ENCODE assay signal across 16 cellular contexts in the genomic region with DNA sequence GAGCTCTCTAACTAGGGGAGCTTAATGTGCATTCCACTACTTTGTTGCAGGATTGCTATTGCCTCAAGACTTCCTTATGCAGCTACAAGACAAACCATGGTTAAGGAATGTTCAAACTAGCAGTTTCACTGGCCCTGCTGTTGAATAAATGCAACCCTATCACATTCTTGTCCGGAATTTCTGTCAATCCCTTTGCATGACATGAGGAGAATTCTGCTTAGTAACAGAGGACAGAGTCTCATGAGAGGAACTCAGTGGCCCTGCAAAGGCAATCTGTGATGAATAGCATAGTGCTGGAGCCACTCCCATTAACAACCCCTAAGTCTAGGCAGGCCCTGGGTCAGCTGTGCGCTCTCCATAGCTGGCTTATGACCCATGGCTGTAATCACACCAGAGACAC.
"Had no signal": no experiment of that assay in that cellular context is flagged by ENCODE, and none has a peak within 500 bp of the region (broad histone marks: within the 10 kb centered on the region; RNA-seq: fewer than 3 reads in every experiment).

No MANE protein-coding gene starts in this region.

- H3K27me3 ChIP-seq: breast epithelium had no signal

- H3K4me3 ChIP-seq: breast epithelium, esophagus muscularis mucosa, lower lobe of right lung, skin epidermis had no signal

- H3K36me3 ChIP-seq: breast epithelium, esophagus muscularis mucosa, lower lobe of right lung, WERI-Rb-1 had no signal

- H3K27ac ChIP-seq: breast epithelium, esophagus muscularis mucosa, lower lobe of right lung, skin epidermis, WERI-Rb-1 had no signal

- H3K36me3 Mint-ChIP-seq: activated CD4-positive, alpha-beta memory T cell treated with anti-CD3 and anti-CD28 coated beads for 36 hours; activated naive CD8-positive, alpha-beta T cell treated with anti-CD3 and anti-CD28 coated beads for 36 hours had no signal

- ATAC-seq: lower lobe of right lung; right cardiac atrium; stimulated activated naive CD8-positive, alpha-beta T cell treated with anti-CD3 and anti-CD28 coated beads, Interleukin-15, amount 100 ng/mL, for 72 hours had no signal

- H3K4me1 Mint-ChIP-seq: activated naive CD8-positive, alpha-beta T cell treated with anti-CD3 and anti-CD28 coated beads for 36 hours; stimulated activated naive CD8-positive, alpha-beta T cell treated with anti-CD3 and anti-CD28 coated beads, Interleukin-15, amount 100 ng/mL, for 72 hours had no signal

- H3K4me3 Mint-ChIP-seq: activated CD4-positive, alpha-beta memory T cell treated with anti-CD3 and anti-CD28 coated beads for 36 hours; activated naive CD8-positive, alpha-beta T cell treated with anti-CD3 and anti-CD28 coated beads for 36 hours; dendritic cell treated with granulocyte-macrophage colony-stimulating factor and Interleukin-4, amounts not matched to agents 40 ng/mL and 50 ng/mL, for 4 days; stimulated activated naive CD8-positive, alpha-beta T cell treated with anti-CD3 and anti-CD28 coated beads, Interleukin-15, amount 100 ng/mL, for 72 hours had no signal

- H3K9me3 Mint-ChIP-seq: activated CD4-positive, alpha-beta memory T cell treated with anti-CD3 and anti-CD28 coated beads for 36 hours; activated naive CD8-positive, alpha-beta T cell treated with anti-CD3 and anti-CD28 coated beads for 36 hours; stimulated activated naive CD8-positive, alpha-beta T cell treated with anti-CD3 and anti-CD28 coated beads, Interleukin-15, amount 100 ng/mL, for 72 hours had no signal

- H3K4me1 ChIP-seq: breast epithelium, lower lobe of right lung had no signal

- H3K9me3 ChIP-seq: breast epithelium, esophagus muscularis mucosa, lower lobe of right lung had no signal

- H3K27ac Mint-ChIP-seq: activated CD4-positive, alpha-beta memory T cell treated with anti-CD3 and anti-CD28 coated beads for 36 hours; activated naive CD8-positive, alpha-beta T cell treated with anti-CD3 and anti-CD28 coated beads for 36 hours; dendritic cell treated with granulocyte-macrophage colony-stimulating factor and Interleukin-4, amounts not matched to agents 40 ng/mL and 50 ng/mL, for 4 days; stimulated activated naive CD8-positive, alpha-beta T cell treated with anti-CD3 and anti-CD28 coated beads, Interleukin-15, amount 100 ng/mL, for 72 hours had no signal

- DNase-seq: activated CD4-positive, alpha-beta memory T cell treated with anti-CD3 and anti-CD28 coated beads for 36 hours; activated naive CD8-positive, alpha-beta T cell treated with anti-CD3 and anti-CD28 coated beads for 36 hours; anterior cingulate cortex; cerebellar nuclear complex; effector CD8-positive, alpha-beta T cell; lower lobe of right lung; midbrain; right cardiac atrium; stimulated activated CD4-positive, alpha-beta T cell treated with anti-CD3 and anti-CD28 coated beads, Interleukin-15, amount 100 ng/mL, for 24 hours; stimulated activated CD4-positive, alpha-beta T cell treated with anti-CD3 and anti-CD28 coated beads, Interleukin-2, amount 100 ng/mL, for 48 hours; stimulated activated naive CD8-positive, alpha-beta T cell treated with anti-CD3 and anti-CD28 coated beads, Interleukin-15, amount 100 ng/mL, for 72 hours; WERI-Rb-1 had no signal
